Comparison of ENCODE assay signal across 8 cellular contexts in the genomic region with DNA sequence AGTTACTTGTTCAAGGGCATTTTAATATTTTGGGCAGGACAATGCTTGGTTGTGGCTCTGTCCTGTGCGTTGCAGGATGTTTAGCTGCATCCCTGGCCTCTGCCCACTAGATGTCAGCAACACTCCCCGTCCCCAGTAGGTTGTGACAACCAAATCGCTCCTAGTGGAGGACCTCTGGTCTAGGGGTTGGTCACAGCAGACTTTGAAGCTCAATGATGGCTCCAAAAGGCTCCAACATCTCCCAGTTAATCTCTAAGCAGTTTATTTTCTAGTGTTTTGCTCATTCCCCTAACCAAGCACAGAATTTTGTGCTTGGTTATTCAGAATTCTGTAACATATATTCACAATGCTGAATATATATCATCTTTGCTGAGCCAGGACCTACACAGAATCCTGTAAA.
DNase-seq lines count a peak whose midpoint lies in the region; ATAC-seq, FAIRE-seq and TF ChIP-seq lines count a peak whose summit lies in the region.

No MANE protein-coding gene starts in this region.

- no peaks in the 10 kb centered on the region for H3K4me1 ChIP-seq in foreskin keratinocyte
- H3K4me1 ChIP-seq in trophoblast cell (ENCODE audit: control insufficient read depth in 1 of 2, insufficient read depth in 2 of 2, low read length in 2 of 2) = peaks cover 4 to 17% of the 10 kb centered on the region in 2 experiments

- H3K27me3 ChIP-seq in foreskin keratinocyte (peaks cover 32% of the 10 kb centered on the region), trophoblast cell (ENCODE audit: insufficient read depth, low read length) (no peaks in the 10 kb centered on the region)

- H3K4me2 ChIP-seq in trophoblast cell (ENCODE audit: low read length) = no peak overlapping the region

- H3K14ac ChIP-seq in trophoblast cell (ENCODE audit: low read length) = no peak overlapping the region

- no peak overlapping the region for H2AFZ ChIP-seq in trophoblast cell (ENCODE audit: insufficient read depth, low read length, poor library complexity)

- no peak overlapping the region for H3K23ac ChIP-seq in trophoblast cell (ENCODE audit: low read length)

- peak; percentile 60 for FAIRE-seq in RCC 7860 (lab: Jason Lieb, UNC)

- DNase-seq in ELR (ENCODE audit: low read depth) (peak; percentile 75), HT-29 (ENCODE audit: low spot score) (peak; percentile 68), RCC 7860 (ENCODE audit: low spot score) (peak; percentile 39), foreskin keratinocyte (peak in 1 of 2 donors; percentile 23), trophoblast cell (peak; percentile 66 to 87), cerebellar nuclear complex (lab: John Stamatoyannopoulos, UW) (no peak)

- no peak overlapping the region for H2BK5ac ChIP-seq in trophoblast cell (ENCODE audit: low read depth, low read length, poor library complexity)

- no peak overlapping the region for H3K18ac ChIP-seq in trophoblast cell (ENCODE audit: low read length)

- H3K36me3 ChIP-seq in trophoblast cell (ENCODE audit: control insufficient read depth in 1 of 2, insufficient read depth in 2 of 2, low read length in 2 of 2) = no peaks in the 10 kb centered on the region

- no peak overlapping the region for H4K91ac ChIP-seq in trophoblast cell (ENCODE audit: low read depth, low read length)

- H3K4me3 Mint-ChIP-seq in activated T-helper 17 cell treated with anti-CD3 and anti-CD28 coated beads, Interleukin-2, amount 50 U/mL, for 72 hours = no peak overlapping the region

- no peak overlapping the region for H3K4me3 ChIP-seq in trophoblast cell (ENCODE audit: low read depth, low read length)

- H2BK12ac ChIP-seq in trophoblast cell (ENCODE audit: low read length) = no peak overlapping the region

- no peak overlapping the region for H4K8ac ChIP-seq in trophoblast cell (ENCODE audit: low read depth, low read length)

- peak; percentile 93 for ATAC-seq in GM21526 (IDR thresholded peaks at IDR 0.05; ENCODE audit: low FRiP score, unreplicated experiment)
- ATAC-seq in activated T-helper 17 cell treated with anti-CD3 and anti-CD28 coated beads, Interleukin-2, amount 50 U/mL, for 72 hours (replicated peaks) = peak; percentile 96
- ATAC-seq in foreskin keratinocyte = peak; percentile 86

- H3K27ac Mint-ChIP-seq in activated T-helper 17 cell treated with anti-CD3 and anti-CD28 coated beads, Interleukin-2, amount 50 U/mL, for 72 hours = no peak overlapping the region

- H3K27ac ChIP-seq in foreskin keratinocyte (no peak overlapping the region), trophoblast cell (ENCODE audit: low read depth, low read length) (no peak overlapping the region)

- no CpG with 5 or more reads among the region's 3 CpGs for WGBS in trophoblast cell (ENCODE audit: extremely low coverage, insufficient coverage, insufficient read length)

- no peak overlapping the region for H3K4ac ChIP-seq in trophoblast cell (ENCODE audit: low read depth, low read length)

- no peak overlapping the region for H2BK120ac ChIP-seq in trophoblast cell (ENCODE audit: insufficient read depth, low read length, poor library complexity)

- peak; percentile 76 for TF ChIP-seq CTCF in foreskin keratinocyte (conservative IDR thresholded peaks at IDR 0.05)

- H3K9me3 Mint-ChIP-seq in activated T-helper 17 cell treated with anti-CD3 and anti-CD28 coated beads, Interleukin-2, amount 50 U/mL, for 72 hours = no peaks in the 10 kb centered on the region

- H3K36me3 Mint-ChIP-seq in activated T-helper 17 cell treated with anti-CD3 and anti-CD28 coated beads, Interleukin-2, amount 50 U/mL, for 72 hours (ENCODE audit: low read depth) = no peaks in the 10 kb centered on the region

- no peak overlapping the region for H4K12ac ChIP-seq in trophoblast cell (ENCODE audit: low read depth, low read length)

- H3K79me1 ChIP-seq in trophoblast cell (ENCODE audit: low read length) = peaks cover 2% of the 10 kb centered on the region

- H3K9me3 ChIP-seq in trophoblast cell (ENCODE audit: insufficient read depth, low read depth, low read length) = no peaks in the 10 kb centered on the region

- peaks cover 4% of the 10 kb centered on the region for H3K27me3 Mint-ChIP-seq in activated T-helper 17 cell treated with anti-CD3 and anti-CD28 coated beads, Interleukin-2, amount 50 U/mL, for 72 hours

- no peaks in the 10 kb centered on the region for H3K4me1 Mint-ChIP-seq in activated T-helper 17 cell treated with anti-CD3 and anti-CD28 coated beads, Interleukin-2, amount 50 U/mL, for 72 hours

- no peak overlapping the region for H2AK5ac ChIP-seq in trophoblast cell (ENCODE audit: low read length)

- H3K79me2 ChIP-seq in trophoblast cell (ENCODE audit: control insufficient read depth, insufficient read depth, low read length, poor library complexity) = no peaks in the 10 kb centered on the region

- H3K9ac ChIP-seq in trophoblast cell (ENCODE audit: low read length) = no peak overlapping the region

Comparison
In these comparisons a context has a peak if more than half of its experiments do, and no peak if none do; other contexts are left out.
1. DNase-seq: peak in ELR (single experiment), HT-29 (single experiment), RCC 7860 (single experiment) and trophoblast cell (2 of 2); none in cerebellar nuclear complex (0 of 2).
2. Peak in every context shown above with its lines, with median percentiles within 50 percentile points of each other: ATAC-seq.